Comparison of ENCODE assay signal across 8 cellular contexts in genomic region chr7:4882169-4882741, GRCh38. TPM values are rescaled to one million over a fixed set of nuclear protein-coding genes. Genes with fewer than 3 reads are reported as not detected.
DNase-seq lines count a peak whose midpoint lies in the region; ATAC-seq, FAIRE-seq and TF ChIP-seq lines count a peak whose summit lies in the region.

No MANE protein-coding gene starts in this region.

- H3K27me3 Mint-ChIP-seq in natural killer cell treated with Interleukin-12 subunit alpha and Interleukin-12 subunit beta and Interleukin-15 and Interleukin-18, amount 100 ng/mL, for 72 hours: peaks cover 10 to 16% of the 10 kb centered on the region in 2 donors

- H3K27ac Mint-ChIP-seq in natural killer cell treated with Interleukin-12 subunit alpha and Interleukin-12 subunit beta and Interleukin-15 and Interleukin-18, amount 100 ng/mL, for 72 hours: no peak overlapping the region

- no peaks in the 10 kb centered on the region for H3K9me3 Mint-ChIP-seq in natural killer cell treated with Interleukin-12 subunit alpha and Interleukin-12 subunit beta and Interleukin-15 and Interleukin-18, amount 100 ng/mL, for 72 hours

- no peak for FAIRE-seq in H54 (lab: Jason Lieb, UNC)

- DNase-seq in EL (peak; percentile 67), T1000 (lab: John Stamatoyannopoulos, UW) (peak; percentile 12), foreskin fibroblast (peak; percentile 86 to 95), SJCRH30 (no peak), H54 (ENCODE audit: insufficient read length, low spot score) (no peak)
- DNase-seq in natural killer cell treated with Interleukin-12 subunit alpha and Interleukin-12 subunit beta and Interleukin-15 and Interleukin-18, amount 100 ng/mL, for 72 hours (ENCODE audit: low spot score): no peak

- H3K4me1 ChIP-seq in SJCRH30: no peaks in the 10 kb centered on the region

- peak overlapping the region; percentile 59 for H3K4me3 Mint-ChIP-seq in natural killer cell treated with Interleukin-12 subunit alpha and Interleukin-12 subunit beta and Interleukin-15 and Interleukin-18, amount 100 ng/mL, for 72 hours

- H3K36me3 ChIP-seq in SJCRH30: no peaks in the 10 kb centered on the region

- no peaks in the 10 kb centered on the region for H3K9me3 ChIP-seq in SJCRH30 (replicated peaks)

- no peaks in the 10 kb centered on the region for H3K36me3 Mint-ChIP-seq in natural killer cell treated with Interleukin-12 subunit alpha and Interleukin-12 subunit beta and Interleukin-15 and Interleukin-18, amount 100 ng/mL, for 72 hours

- no peak for ATAC-seq in natural killer cell treated with Interleukin-12 subunit alpha and Interleukin-12 subunit beta and Interleukin-15 and Interleukin-18, amount 100 ng/mL, for 72 hours
- ATAC-seq in HG02884 (IDR thresholded peaks at IDR 0.05; ENCODE audit: unreplicated experiment) (no peak), GM21529 (IDR thresholded peaks at IDR 0.05; ENCODE audit: unreplicated experiment) (no peak)

- peak overlapping the region; percentile 52 to 66 for H3K4me3 ChIP-seq in foreskin fibroblast (ENCODE audit: low read depth in 1 of 2, low read length in 2 of 2)
- H3K4me3 ChIP-seq in SJCRH30: no peak overlapping the region

- H3K27ac ChIP-seq in SJCRH30: no peak overlapping the region

- no peak for TF ChIP-seq CTCF in foreskin fibroblast (IDR thresholded peaks at IDR 0.05; ENCODE audit: low read depth, low read length)

- no peak for TF ChIP-seq POLR2A in H54 (IDR thresholded peaks at IDR 0.05; ENCODE audit: low read depth, low read length)

- peaks cover 8 to 9% of the 10 kb centered on the region in 2 donors for H3K4me1 Mint-ChIP-seq in natural killer cell treated with Interleukin-12 subunit alpha and Interleukin-12 subunit beta and Interleukin-15 and Interleukin-18, amount 100 ng/mL, for 72 hours (ENCODE audit: low read depth in 2 of 2)

- H3K27me3 ChIP-seq in SJCRH30: no peaks in the 10 kb centered on the region; the same call in 1 of the 2 replicates

RNA-seq across cellular contexts. Expression of gene RADIL, which starts 1.3 kb away (rescaled TPM):
- under 1 TPM in 1 of 2 donors, not detected in 1; 0.19 TPM for total RNA-seq in natural killer cell treated with Interleukin-12 subunit alpha and Interleukin-12 subunit beta and Interleukin-15 and Interleukin-18, amount 100 ng/mL, for 72 hours
- 0.12 and 0.23 TPM in 2 replicates for total RNA-seq in SJCRH30 (2014; rRNA removed; shearing (Covaris generic))

RNA-seq across cellular contexts. Expression of gene PAPOLB, which starts 20.4 kb away (rescaled TPM):
- under 1 TPM in 1 of 2 donors, not detected in 1; 0.10 TPM for total RNA-seq in natural killer cell treated with Interleukin-12 subunit alpha and Interleukin-12 subunit beta and Interleukin-15 and Interleukin-18, amount 100 ng/mL, for 72 hours
- total RNA-seq in SJCRH30 (2014; rRNA removed; shearing (Covaris generic)): not detected in 2 replicates

Comparison
In these comparisons a context has a peak if more than half of its experiments do, and no peak if none do; other contexts are left out.
1. DNase-seq: peak in EL (single experiment), T1000 (single experiment) and foreskin fibroblast (2 of 2); none in natural killer cell treated with Interleukin-12 subunit alpha and Interleukin-12 subunit beta and Interleukin-15 and Interleukin-18, amount 100 ng/mL, for 72 hours (single experiment), SJCRH30 (0 of 2) and H54 (single experiment).